ENCODE assay signal across 1 cellular context in the genomic region with DNA sequence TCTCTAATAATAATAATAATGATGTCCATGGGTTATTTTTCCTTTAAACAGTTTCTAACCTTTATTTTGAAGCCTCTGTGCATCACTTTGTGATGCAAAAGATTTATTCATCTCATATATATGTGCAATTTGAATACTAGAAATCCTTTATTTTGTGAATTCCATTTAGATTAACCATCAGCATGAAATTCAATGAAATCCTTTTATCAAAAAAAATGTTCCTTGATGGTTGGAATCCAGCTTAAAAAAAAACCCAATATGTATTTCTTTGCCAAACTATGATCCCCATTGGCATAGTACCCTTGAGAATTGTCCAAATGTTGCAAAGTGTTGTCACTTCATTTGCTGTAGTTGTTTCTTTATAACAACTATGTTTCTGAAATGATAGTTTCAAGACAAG.
TF ChIP-seq lines count a peak whose summit lies in the region.

No MANE protein-coding gene starts in this region.

TF ChIP-seq in SK-N-SH, 30 proteins besides CTCF, POLR2A, EP300 and RAD21 (continued from another document):
- TF ChIP-seq, protein P1, sequence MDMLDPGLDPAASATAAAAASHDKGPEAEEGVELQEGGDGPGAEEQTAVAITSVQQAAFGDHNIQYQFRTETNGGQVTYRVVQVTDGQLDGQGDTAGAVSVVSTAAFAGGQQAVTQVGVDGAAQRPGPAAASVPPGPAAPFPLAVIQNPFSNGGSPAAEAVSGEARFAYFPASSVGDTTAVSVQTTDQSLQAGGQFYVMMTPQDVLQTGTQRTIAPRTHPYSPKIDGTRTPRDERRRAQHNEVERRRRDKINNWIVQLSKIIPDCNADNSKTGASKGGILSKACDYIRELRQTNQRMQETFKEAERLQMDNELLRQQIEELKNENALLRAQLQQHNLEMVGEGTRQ (IDR thresholded peaks at IDR 0.05; ENCODE audit: borderline replicate concordance, low read depth, low read length), result no peak
- TF ChIP-seq, protein P2, sequence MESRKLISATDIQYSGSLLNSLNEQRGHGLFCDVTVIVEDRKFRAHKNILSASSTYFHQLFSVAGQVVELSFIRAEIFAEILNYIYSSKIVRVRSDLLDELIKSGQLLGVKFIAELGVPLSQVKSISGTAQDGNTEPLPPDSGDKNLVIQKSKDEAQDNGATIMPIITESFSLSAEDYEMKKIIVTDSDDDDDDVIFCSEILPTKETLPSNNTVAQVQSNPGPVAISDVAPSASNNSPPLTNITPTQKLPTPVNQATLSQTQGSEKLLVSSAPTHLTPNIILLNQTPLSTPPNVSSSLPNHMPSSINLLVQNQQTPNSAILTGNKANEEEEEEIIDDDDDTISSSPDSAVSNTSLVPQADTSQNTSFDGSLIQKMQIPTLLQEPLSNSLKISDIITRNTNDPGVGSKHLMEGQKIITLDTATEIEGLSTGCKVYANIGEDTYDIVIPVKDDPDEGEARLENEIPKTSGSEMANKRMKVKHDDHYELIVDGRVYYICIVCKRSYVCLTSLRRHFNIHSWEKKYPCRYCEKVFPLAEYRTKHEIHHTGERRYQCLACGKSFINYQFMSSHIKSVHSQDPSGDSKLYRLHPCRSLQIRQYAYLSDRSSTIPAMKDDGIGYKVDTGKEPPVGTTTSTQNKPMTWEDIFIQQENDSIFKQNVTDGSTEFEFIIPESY (IDR thresholded peaks at IDR 0.05; ENCODE audit: borderline replicate concordance, low read depth), result no peak
